10 cellular contexts compared by ENCODE assay signal in the genomic region with DNA sequence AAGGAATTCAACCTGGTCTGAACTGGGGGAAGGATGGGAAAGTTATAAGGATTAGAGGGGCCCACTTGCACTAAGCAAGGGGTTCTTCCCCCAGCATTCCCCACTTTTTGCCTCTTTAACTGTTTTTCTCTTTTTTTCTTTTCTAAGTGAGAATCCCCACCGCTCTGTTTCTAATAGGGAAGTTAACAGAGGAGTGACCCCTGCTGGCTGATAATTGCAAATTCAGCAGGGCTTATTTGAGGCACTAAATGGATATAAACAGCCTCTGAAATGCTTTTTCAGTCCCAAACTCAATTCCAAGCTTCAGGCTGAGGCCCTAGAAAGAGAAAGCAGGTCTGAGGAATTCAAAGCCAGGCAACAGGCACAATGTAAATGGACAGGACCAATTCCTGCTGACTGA. TPM values are rescaled to one million over a fixed set of nuclear protein-coding genes. Genes with fewer than 3 reads are reported as not detected.
DNase-seq lines count a peak whose midpoint lies in the region; ATAC-seq, FAIRE-seq and TF ChIP-seq lines count a peak whose summit lies in the region.
"Had no signal": no experiment of that assay in that cellular context is flagged by ENCODE, and none has a peak within 500 bp of the region (broad histone marks: within the 10 kb centered on the region; RNA-seq: fewer than 3 reads in every experiment).

No MANE protein-coding gene starts in this region.

- peak; percentile 67 for ATAC-seq in IMR-90 (ENCODE audit: low read depth)
- ATAC-seq in activated naive CD8-positive, alpha-beta T cell treated with anti-CD3 and anti-CD28 coated beads, Interleukin-2, amount 50 U/mL, for 24 hours = no peak
- no peak for ATAC-seq in GM21737 (IDR thresholded peaks at IDR 0.05; ENCODE audit: unreplicated experiment)

- no peak overlapping the region for H3K27ac ChIP-seq in IMR-90 (ENCODE audit: insufficient read depth, low read length)
- no peak overlapping the region for H3K27ac ChIP-seq in mesendoderm (ENCODE audit: low read depth, low read length)

- no peaks in the 10 kb centered on the region for H3K9me3 ChIP-seq in IMR-90 (ENCODE audit: control insufficient read depth, insufficient read depth, low read length)
- H3K9me3 ChIP-seq in HAP-1 = no peaks in the 10 kb centered on the region

- H3K27me3 ChIP-seq in IMR-90 (ENCODE audit: control insufficient read depth, insufficient read depth, low read length) = peaks cover 19% of the 10 kb centered on the region
- H3K27me3 ChIP-seq in mesendoderm (ENCODE audit: insufficient read depth, low read length, poor library complexity) = no peaks in the 10 kb centered on the region
- H3K27me3 ChIP-seq in HAP-1 (ENCODE audit: low read depth) = peaks cover 10% of the 10 kb centered on the region

- H3K79me1 ChIP-seq in IMR-90 (ENCODE audit: low read depth in 1 of 2, low read length in 2 of 2) (no peaks in the 10 kb centered on the region), mesendoderm (ENCODE audit: low read length) (no peaks in the 10 kb centered on the region)

- in situ Hi-C loops in IMR-90 (cut with MboI; ENCODE audit: low sequenced_read_pairs) = no loop called here
- in situ Hi-C loops in HAP-1 (cut with MboI; ENCODE audit: low sequenced_read_pairs) = no loop called here

- no CpG with 5 or more reads among the region's 1 CpG for WGBS in IMR-90 (ENCODE audit: extremely low coverage in 2 of 2, insufficient read length in 1 of 2), 2 experiments
- WGBS in mesendoderm (ENCODE audit: extremely low coverage, insufficient coverage, low lambda C conversion rate) = no CpG with 5 or more reads among the region's 1 CpG

- H2AK9ac ChIP-seq in IMR-90 (replicated peaks; ENCODE audit: low read depth, low read length, poor library complexity) = no peak overlapping the region

- H2BK15ac ChIP-seq in IMR-90 (ENCODE audit: low read depth, low read length) = no peak overlapping the region
- no peak overlapping the region for H2BK15ac ChIP-seq in mesendoderm (replicated peaks; ENCODE audit: low read depth)

- H3K4me1 Mint-ChIP-seq in activated naive CD8-positive, alpha-beta T cell treated with anti-CD3 and anti-CD28 coated beads, Interleukin-2, amount 50 U/mL, for 24 hours = peaks cover 63% of the 10 kb centered on the region

- no peak overlapping the region for H4K8ac ChIP-seq in IMR-90 (ENCODE audit: low read depth in 2 of 2, low read length in 2 of 2)
- H4K8ac ChIP-seq in mesendoderm (ENCODE audit: low read depth, low read length) = no peak overlapping the region

- peaks cover 8% of the 10 kb centered on the region for H3K9me3 Mint-ChIP-seq in activated naive CD8-positive, alpha-beta T cell treated with anti-CD3 and anti-CD28 coated beads, Interleukin-2, amount 50 U/mL, for 24 hours

- no peak overlapping the region for H3K23ac ChIP-seq in IMR-90 (ENCODE audit: low read depth, low read length)
- H3K23ac ChIP-seq in mesendoderm (ENCODE audit: low read length) = no peak overlapping the region

- intact Hi-C loops in IMR-90 (cut with micrococcal nuclease) = loop anchor here (1.0 kb wide), 1 partner anchor 88 kb away; no protein-coding TSS in a partner anchor

- no peak overlapping the region for H4K91ac ChIP-seq in IMR-90 (ENCODE audit: insufficient read depth, low read depth, low read length)

- peak; percentile 62 for TF ChIP-seq CTCF in IMR-90 (conservative IDR thresholded peaks at IDR 0.05; ENCODE audit: low read depth, low read length)

- peak; percentile 54 for TF ChIP-seq RAD21 in IMR-90 (IDR thresholded peaks at IDR 0.05; ENCODE audit: low read length)

- BruUV-seq in IMR-90 (replicated peaks; lab: Mats Ljungman, UMichigan) = no TSS peak

- H3K9ac ChIP-seq in IMR-90 (ENCODE audit: low read depth, low read length) = no peak overlapping the region
- H3K9ac ChIP-seq in mesendoderm (ENCODE audit: low read length) = no peak overlapping the region

- H3K14ac ChIP-seq in IMR-90 (replicated peaks; ENCODE audit: low read depth, low read length) = no peak overlapping the region

- peaks cover 26% of the 10 kb centered on the region for H3K36me3 Mint-ChIP-seq in activated naive CD8-positive, alpha-beta T cell treated with anti-CD3 and anti-CD28 coated beads, Interleukin-2, amount 50 U/mL, for 24 hours (ENCODE audit: low read depth)

- H3K4me2 ChIP-seq in IMR-90 (ENCODE audit: low read depth, low read length) (no peak overlapping the region), mesendoderm (ENCODE audit: low read length) (no peak overlapping the region)

- H3K4ac ChIP-seq in IMR-90 (ENCODE audit: low read depth, low read length) (no peak overlapping the region), mesendoderm (ENCODE audit: low read depth, low read length) (no peak overlapping the region)

- peak; percentile 84 for FAIRE-seq in G401.6 (lab: Jason Lieb, UNC)

- H2AK5ac ChIP-seq in IMR-90 (ENCODE audit: low read depth, low read length) (no peak overlapping the region), mesendoderm (ENCODE audit: low read length) (no peak overlapping the region)

- no peak overlapping the region for H2AFZ ChIP-seq in IMR-90 (replicated peaks; ENCODE audit: low read length, poor library complexity)

- no peak overlapping the region for H2BK120ac ChIP-seq in IMR-90 (ENCODE audit: low read depth, low read length)
- H2BK120ac ChIP-seq in mesendoderm (ENCODE audit: low read depth, low read length) = no peak overlapping the region

- dilution Hi-C loops in IMR-90 (cut with HindIII; ENCODE audit: low sequenced_read_pairs, unreplicated experiment) = no loop called here

- H3K18ac ChIP-seq in IMR-90 (ENCODE audit: low read depth, low read length) (no peak overlapping the region), mesendoderm (ENCODE audit: low read length) (no peak overlapping the region)

- H3K56ac ChIP-seq in IMR-90 (ENCODE audit: extremely low read depth, insufficient read depth, low read length) (no peak overlapping the region), mesendoderm (ENCODE audit: low read length) (no peak overlapping the region)

- TF ChIP-seq POLR2A in IMR-90 (IDR thresholded peaks at IDR 0.05; ENCODE audit: low read depth, low read length) = no peak

- no peaks in the 10 kb centered on the region for H3K27me3 Mint-ChIP-seq in activated naive CD8-positive, alpha-beta T cell treated with anti-CD3 and anti-CD28 coated beads, Interleukin-2, amount 50 U/mL, for 24 hours

- H2BK5ac ChIP-seq in IMR-90 (ENCODE audit: low read depth, low read length, poor library complexity, severe bottlenecking) (no peak overlapping the region), mesendoderm (ENCODE audit: low read length) (no peak overlapping the region)

- peak; percentile 22 for DNase-seq in IMR-90
- DNase-seq in activated naive CD8-positive, alpha-beta T cell treated with anti-CD3 and anti-CD28 coated beads, Interleukin-2, amount 50 U/mL, for 24 hours = peak; percentile 41
- DNase-seq in mesendoderm = peak; percentile 16
- DNase-seq in HAP-1 (ENCODE audit: low spot score in 2 of 2) = no peak
- no peak for DNase-seq in SK-N-DZ (ENCODE audit: low spot score)
- DNase-seq: amniotic stem cell had no signal

- H3K4me3 ChIP-seq in IMR-90 (ENCODE audit: insufficient read depth, low read depth, low read length) (no peak overlapping the region), mesendoderm (ENCODE audit: low read length) (no peak overlapping the region), HAP-1 (no peak overlapping the region)

- no peaks in the 10 kb centered on the region for H3K4me1 ChIP-seq in IMR-90 (ENCODE audit: control insufficient read depth, insufficient read depth, low read length)
- no peaks in the 10 kb centered on the region for H3K4me1 ChIP-seq in mesendoderm (ENCODE audit: control insufficient read depth, low read depth, low read length)
- no peaks in the 10 kb centered on the region; the same call in 1 of the 2 replicates for H3K4me1 ChIP-seq in HAP-1

- H4K5ac ChIP-seq in IMR-90 (ENCODE audit: low read depth, low read length) (no peak overlapping the region), mesendoderm (ENCODE audit: low read length) (no peak overlapping the region)

- no peaks in the 10 kb centered on the region for H3K79me2 ChIP-seq in mesendoderm (ENCODE audit: control insufficient read depth, insufficient read depth, low read length)

- POLR2A ChIA-PET in IMR-90 (lab: Charles Lee; ENCODE audit: unreplicated experiment) = no interaction called here

- H3K27ac Mint-ChIP-seq in activated naive CD8-positive, alpha-beta T cell treated with anti-CD3 and anti-CD28 coated beads, Interleukin-2, amount 50 U/mL, for 24 hours = no peak overlapping the region

- H4K20me1 ChIP-seq in IMR-90 (ENCODE audit: insufficient read depth, low read length) = no peaks in the 10 kb centered on the region

- peak overlapping the region; percentile 68 for H3K4me3 Mint-ChIP-seq in activated naive CD8-positive, alpha-beta T cell treated with anti-CD3 and anti-CD28 coated beads, Interleukin-2, amount 50 U/mL, for 24 hours

- no peaks in the 10 kb centered on the region for H3K9me1 ChIP-seq in IMR-90 (ENCODE audit: insufficient read depth, low read length)

- H2BK20ac ChIP-seq in IMR-90 (ENCODE audit: low read depth, low read length) = no peak overlapping the region

- H3K36me3 ChIP-seq in IMR-90 (ENCODE audit: control insufficient read depth, insufficient read depth, low read length) (no peaks in the 10 kb centered on the region), mesendoderm (ENCODE audit: control insufficient read depth, insufficient read depth, low read length) (no peaks in the 10 kb centered on the region), HAP-1 (replicated peaks) (no peaks in the 10 kb centered on the region)

- CTCF ChIA-PET in IMR-90 (lab: Yijun Ruan, JAX) = no interaction called here

TF ChIP-seq in IMR-90, 13 proteins besides CTCF, POLR2A, EP300 and RAD21:
- TF ChIP-seq MAZ (IDR thresholded peaks at IDR 0.05; ENCODE audit: borderline replicate concordance, low read depth, low read length) (no peak), MAFK (IDR thresholded peaks at IDR 0.05; ENCODE audit: low read depth, low read length) (no peak), BHLHE40 (IDR thresholded peaks at IDR 0.05; ENCODE audit: low read depth, low read length) (no peak), SMC3 (IDR thresholded peaks at IDR 0.05; ENCODE audit: low read depth, low read length) (peak; percentile 53), MXI1 (IDR thresholded peaks at IDR 0.05; ENCODE audit: borderline replicate concordance, low read depth, low read length) (no peak)

RNA-seq across cellular contexts. Expression of a gene that starts 38.2 kb away (rescaled TPM):
- not detected in 2 replicates for total RNA-seq in IMR-90 (2012; rRNA removed)
- polyA plus RNA-seq in IMR-90 (2012; rRNA removed) = not detected in 2 replicates
- polyA plus RNA-seq in IMR-90 (2012; cell fraction: cytosol; rRNA removed) = not detected in 2 replicates
- not detected in 2 replicates for polyA plus RNA-seq in IMR-90 (2012; cell fraction: nucleus; rRNA removed; ENCODE audit: low replicate concordance)
- 0.17 TPM for polyA plus RNA-seq in mesendoderm (2013, experiment 1 of 2)
- polyA plus RNA-seq in mesendoderm (2013, experiment 2 of 2) = 0.08 TPM
- not detected in 2 replicates for polyA plus RNA-seq in SK-N-DZ (2014; cell fraction: cytosol; rRNA removed)
- polyA plus RNA-seq in SK-N-DZ (2014; cell fraction: nucleus; rRNA removed) = not detected in 2 replicates
- total RNA-seq: myocyte, NCI-H460 had no signal

Comparison
In these comparisons a context has a peak if more than half of its experiments do, and no peak if none do; other contexts are left out.
1. DNase-seq: peak in IMR-90 (single experiment), activated naive CD8-positive, alpha-beta T cell treated with anti-CD3 and anti-CD28 coated beads, Interleukin-2, amount 50 U/mL, for 24 hours (single experiment) and mesendoderm (single experiment); none in HAP-1 (0 of 2) and SK-N-DZ (single experiment).